Comparison of ENCODE assay signal across 8 cellular contexts in the genomic region with DNA sequence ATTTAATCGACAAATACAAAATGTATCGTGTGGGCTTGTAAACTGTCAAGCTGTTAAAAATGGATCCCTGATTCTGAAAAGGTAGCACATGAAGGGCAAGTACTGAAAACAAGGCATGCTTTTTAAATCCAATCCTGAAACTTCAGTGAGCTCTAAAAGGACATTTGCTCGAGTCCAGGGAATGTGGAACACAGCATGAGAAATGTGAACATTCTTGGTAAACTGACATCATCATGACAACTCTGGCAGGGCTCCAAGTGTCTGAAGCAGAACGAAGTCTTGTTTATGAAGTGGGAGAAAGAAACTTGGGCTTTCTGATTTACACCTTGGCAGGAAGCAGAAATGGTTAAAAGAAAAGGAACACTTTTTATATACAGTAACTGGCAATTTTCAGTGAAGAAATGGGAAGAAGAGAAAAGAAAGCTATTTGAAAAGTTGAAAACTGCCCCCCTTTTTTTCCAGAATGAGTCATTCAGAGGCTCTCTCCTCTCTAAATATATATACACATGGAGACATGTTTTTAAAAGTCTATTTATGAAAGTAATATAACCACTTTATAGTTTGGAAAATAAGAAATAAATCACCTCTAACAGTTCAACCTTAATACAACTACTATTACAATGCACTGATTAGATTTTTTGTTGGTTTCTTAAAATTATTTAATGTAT.
A peak's percentile ranks its signal among the peaks of the same experiment; 100 is the strongest.
DNase-seq lines count a peak whose midpoint lies in the region; ATAC-seq and TF ChIP-seq lines count a peak whose summit lies in the region.

No MANE protein-coding gene starts in this region.

- CTCF ChIA-PET in RWPE1 (lab: Yijun Ruan, JAX), result interaction anchor here (0.6 kb wide), 1 partner anchor 73 kb away, joined by 4 read pairs; no protein-coding TSS in a partner anchor
- CTCF ChIA-PET in CD4-positive, alpha-beta T cell (lab: Charles Lee), result no interaction called here

- no peaks in the 10 kb centered on the region for H3K9me3 Mint-ChIP-seq in CD4-positive, alpha-beta T cell

- no peak for TF ChIP-seq EP300 in gastroesophageal sphincter (IDR thresholded peaks at IDR 0.05)

- POLR2A ChIA-PET in RWPE1 (lab: Yijun Ruan, JAX; ENCODE audit: low non-redundant PET), result no interaction called here
- POLR2A ChIA-PET in CD4-positive, alpha-beta T cell (lab: Charles Lee), result no interaction called here

- H3K27me3 ChIP-seq in gastroesophageal sphincter (no peaks in the 10 kb centered on the region), psoas muscle (ENCODE audit: insufficient read depth in 3 of 3, low read length in 2 of 3) (no peaks in the 10 kb centered on the region)
- H3K27me3 ChIP-seq in CD4-positive, alpha-beta T cell (ENCODE audit: control insufficient read depth, insufficient read depth, low read length), result no peaks in the 10 kb centered on the region

- WGBS in gastroesophageal sphincter (ENCODE audit: low coverage in 1 of 2), 2 donors, result 5 to 13% methylated on average over 4 of the region's 4 CpGs
- 11 to 31% (median 16%) methylated on average over 4 of the region's 4 CpGs for WGBS in psoas muscle, 3 donors

- DNase-seq in DMS79 (lab: John Stamatoyannopoulos, UW) (peak; percentile 21), RWPE1 (ENCODE audit: low spot score) (peak; percentile 44), psoas muscle (peak in 1 of 2 donors; percentile 45)
- DNase-seq in CD4-positive, alpha-beta T cell, result no peak
- no peak for DNase-seq in activated naive CD4-positive, alpha-beta T cell treated with anti-CD3 and anti-CD28 coated beads, Interleukin-2, amount 50 U/mL, for 16 hours

- H3K27ac Mint-ChIP-seq in CD4-positive, alpha-beta T cell, result no peak overlapping the region

- peak overlapping the region; percentile 21 to 31 for H3K4me3 ChIP-seq in gastroesophageal sphincter
- H3K4me3 ChIP-seq in psoas muscle, result peak overlapping the region; percentile 30

- H3K27me3 Mint-ChIP-seq in CD4-positive, alpha-beta T cell, result peaks cover 9% of the 10 kb centered on the region

- H3K27ac ChIP-seq in RWPE1 (no peak overlapping the region), gastroesophageal sphincter (peak overlapping the region; percentile 76 to 95 (median 84)), psoas muscle (peak overlapping the region; percentile 59)
- no peak overlapping the region for H3K27ac ChIP-seq in CD4-positive, alpha-beta T cell (ENCODE audit: low read depth, low read length)

- TF ChIP-seq CTCF in RWPE1 (conservative IDR thresholded peaks at IDR 0.05; ENCODE audit: low read depth) (no peak), gastroesophageal sphincter (IDR thresholded peaks at IDR 0.05) (no peak), psoas muscle (IDR thresholded peaks at IDR 0.05) (no peak)
- TF ChIP-seq CTCF in CD4-positive, alpha-beta T cell (IDR thresholded peaks at IDR 0.05), result no peak

- no peak overlapping the region for H3K4me3 Mint-ChIP-seq in CD4-positive, alpha-beta T cell

- peaks cover 6 to 71% (median 13%) of the 10 kb centered on the region in 3 donors for H3K4me1 ChIP-seq in gastroesophageal sphincter
- H3K4me1 ChIP-seq in psoas muscle, result peaks cover 22% of the 10 kb centered on the region

- ATAC-seq in gastroesophageal sphincter (peak; percentile 82), psoas muscle (peak in 3 of 4 donors; percentile 42 to 54 (median 47)), GM19455 (IDR thresholded peaks at IDR 0.05; ENCODE audit: unreplicated experiment) (no peak), GM19035 (IDR thresholded peaks at IDR 0.05; ENCODE audit: unreplicated experiment) (no peak)
- no peak for ATAC-seq in CD4-positive, alpha-beta T cell (ENCODE audit: poor library complexity)

- H3K36me3 Mint-ChIP-seq in CD4-positive, alpha-beta T cell (ENCODE audit: low read depth), result no peaks in the 10 kb centered on the region

- H3K36me3 ChIP-seq in gastroesophageal sphincter (no peaks in the 10 kb centered on the region), psoas muscle (ENCODE audit: insufficient read depth in 1 of 2, low read depth in 1 of 2) (no peaks in the 10 kb centered on the region)

- no peaks in the 10 kb centered on the region for H3K4me1 Mint-ChIP-seq in CD4-positive, alpha-beta T cell (ENCODE audit: low read depth)

- TF ChIP-seq POLR2A in gastroesophageal sphincter (IDR thresholded peaks at IDR 0.05), result no peak

- intact Hi-C loops in psoas muscle (cut with DNase I), result no loop called here
- intact Hi-C loops in CD4-positive, alpha-beta T cell (cut with DNase I, micrococcal nuclease), result no loop called here

- no peaks in the 10 kb centered on the region for H3K9me3 ChIP-seq in gastroesophageal sphincter
- H3K9me3 ChIP-seq in psoas muscle, result no peaks in the 10 kb centered on the region
- no peaks in the 10 kb centered on the region for H3K9me3 ChIP-seq in CD4-positive, alpha-beta T cell (ENCODE audit: control insufficient read depth, low read length)

Comparison
In these comparisons a context has a peak if more than half of its experiments do, and no peak if none do; other contexts are left out.
1. DNase-seq: peak in DMS79 (single experiment) and RWPE1 (single experiment); none in CD4-positive, alpha-beta T cell (0 of 10) and activated naive CD4-positive, alpha-beta T cell treated with anti-CD3 and anti-CD28 coated beads, Interleukin-2, amount 50 U/mL, for 16 hours (single experiment).
2. H3K27ac ChIP-seq: peak in gastroesophageal sphincter (4 of 4) and psoas muscle (single experiment); none in RWPE1 (single experiment) and CD4-positive, alpha-beta T cell (single experiment).
3. ATAC-seq: peak in gastroesophageal sphincter (single experiment) and psoas muscle (3 of 4); none in GM19455 (single experiment), CD4-positive, alpha-beta T cell (single experiment) and GM19035 (single experiment).